In the genomic region with DNA sequence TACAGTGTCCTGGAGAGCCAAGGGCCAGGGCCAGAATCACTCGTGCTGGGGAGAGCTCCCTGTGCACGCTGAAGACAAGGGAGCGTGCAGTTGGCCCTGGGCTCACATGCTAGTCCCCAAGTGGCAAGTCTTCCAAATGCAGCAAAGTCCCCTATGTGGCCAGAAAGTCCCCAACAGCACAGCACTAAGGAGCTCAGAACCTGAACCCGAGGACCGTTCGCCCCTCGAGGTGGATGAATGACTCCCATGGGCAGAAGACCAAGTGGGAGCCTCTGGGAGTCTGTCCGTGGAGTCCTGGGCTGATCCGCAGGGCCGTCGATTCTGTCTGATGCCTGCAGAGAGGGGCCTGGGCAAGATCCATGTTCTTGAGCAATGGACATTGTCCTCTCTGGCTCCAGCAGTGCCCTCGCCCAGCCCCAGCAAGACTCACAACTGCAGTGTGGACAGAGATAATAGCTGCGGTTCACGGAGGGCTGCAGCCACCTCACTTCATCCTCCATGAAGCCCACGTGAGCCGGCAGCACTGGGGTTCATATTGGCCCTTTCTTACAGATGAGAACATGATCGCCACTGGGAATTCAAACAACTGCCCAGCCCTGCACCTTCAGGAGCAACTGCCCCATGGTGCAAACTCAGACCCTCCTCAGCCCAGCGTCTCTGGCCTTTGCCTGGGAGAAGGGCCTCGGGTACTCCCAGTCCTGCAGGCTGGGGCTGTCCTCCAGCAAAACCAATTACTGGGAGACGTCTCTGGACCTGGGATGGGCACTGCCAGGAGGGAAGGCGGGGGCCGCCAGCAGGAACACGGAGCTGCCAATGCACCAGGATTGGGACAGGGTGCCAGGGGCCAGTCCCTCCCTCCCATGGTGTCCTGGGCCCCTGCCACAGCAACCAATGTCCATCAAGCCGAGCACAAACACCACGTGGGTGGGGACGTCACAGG, we compare ENCODE assay signal across 19 cellular contexts.
DNase-seq lines count a peak whose midpoint lies in the region; ATAC-seq and TF ChIP-seq lines count a peak whose summit lies in the region.
"Had no signal": no experiment of that assay in that cellular context is flagged by ENCODE, and none has a peak within 500 bp of the region (broad histone marks: within the 10 kb centered on the region; RNA-seq: fewer than 3 reads in every experiment).

No MANE protein-coding gene starts in this region.

- H3K36me3 ChIP-seq in RWPE2 (ENCODE audit: low read depth) (no peaks in the 10 kb centered on the region), upper lobe of right lung (no peaks in the 10 kb centered on the region)
- H3K36me3 ChIP-seq: SJSA1 had no signal

- peak in 2 of 3 donors; percentile 35 to 43 for DNase-seq in right cardiac atrium
- no peak for DNase-seq in left ventricle myocardium superior
- peak; percentile 44 for DNase-seq in RWPE2 (ENCODE audit: low spot score)
- DNase-seq in mesenteric fat pad (ENCODE audit: low spot score) = peak; percentile 67
- DNase-seq in upper lobe of right lung = peak; percentile 52
- DNase-seq in amygdala (lab: John Stamatoyannopoulos, UW) = no peak
- no peak for DNase-seq in type B pancreatic cell (ENCODE audit: extremely low spot score, unreplicated experiment)
- DNase-seq: C1 segment of cervical spinal cord, DMS53, KG1, NCI-H1436, NCI-H2029, NCI-H345, NCI-H524 treated with DMSO at 0.1 percent for 48 hours, PC-3 had no signal

- peaks cover 11% of the 10 kb centered on the region for H3K4me1 Mint-ChIP-seq in type B pancreatic cell (ENCODE audit: unreplicated experiment)

- H3K9me3 Mint-ChIP-seq in type B pancreatic cell = no peaks in the 10 kb centered on the region
- H3K9me3 Mint-ChIP-seq: CD8-positive, alpha-beta memory T cell had no signal

- WGBS in right cardiac atrium = 83% methylated on average over 26 of the region's 26 CpGs

- H3K27ac Mint-ChIP-seq in type B pancreatic cell = no peak overlapping the region

- H3K4me3 Mint-ChIP-seq in type B pancreatic cell = no peak overlapping the region
- H3K4me3 Mint-ChIP-seq: CD8-positive, alpha-beta memory T cell had no signal

- H3K27ac ChIP-seq in right cardiac atrium (ENCODE audit: low read length) (no peak overlapping the region), RWPE2 (ENCODE audit: poor library complexity, severe bottlenecking) (no peak overlapping the region), upper lobe of right lung (no peak overlapping the region)
- H3K27ac ChIP-seq: RWPE1, SJSA1 had no signal

- H3K4me1 ChIP-seq in right cardiac atrium (ENCODE audit: control insufficient read depth, insufficient read depth, low read length) (no peaks in the 10 kb centered on the region), RWPE2 (ENCODE audit: insufficient read depth, poor library complexity, severe bottlenecking) (no peaks in the 10 kb centered on the region), upper lobe of right lung (peaks cover 9% of the 10 kb centered on the region)
- H3K4me1 ChIP-seq: SJSA1 had no signal

- no peak for TF ChIP-seq CTCF in RWPE2 (IDR thresholded peaks at IDR 0.05; ENCODE audit: poor library complexity, severe bottlenecking)
- TF ChIP-seq CTCF in upper lobe of right lung (IDR thresholded peaks at IDR 0.05) = no peak
- no peak for TF ChIP-seq CTCF in type B pancreatic cell (conservative IDR thresholded peaks at IDR 0.05)

- H3K9me3 ChIP-seq in right cardiac atrium (ENCODE audit: control insufficient read depth, low read length) (no peaks in the 10 kb centered on the region), RWPE2 (ENCODE audit: severe bottlenecking) (no peaks in the 10 kb centered on the region), upper lobe of right lung (no peaks in the 10 kb centered on the region)
- H3K9me3 ChIP-seq: SJSA1 had no signal

- no peaks in the 10 kb centered on the region for H3K36me3 Mint-ChIP-seq in type B pancreatic cell
- H3K36me3 Mint-ChIP-seq: CD8-positive, alpha-beta memory T cell had no signal

- peaks cover 24% of the 10 kb centered on the region for H3K27me3 Mint-ChIP-seq in type B pancreatic cell

- H3K4me3 ChIP-seq in right cardiac atrium (ENCODE audit: low read length) (no peak overlapping the region), RWPE2 (ENCODE audit: severe bottlenecking) (no peak overlapping the region), upper lobe of right lung (no peak overlapping the region)
- H3K4me3 ChIP-seq: SJSA1 had no signal

- ATAC-seq in right cardiac atrium (no peak), left ventricle myocardium superior (no peak), RWPE2 (ENCODE audit: low read depth) (no peak), upper lobe of right lung (no peak), HG02884 (IDR thresholded peaks at IDR 0.05; ENCODE audit: unreplicated experiment) (no peak)
- ATAC-seq: PC-3 had no signal

- no peaks in the 10 kb centered on the region for H3K27me3 ChIP-seq in right cardiac atrium (ENCODE audit: control insufficient read depth, insufficient read depth)
- H3K27me3 ChIP-seq in RWPE2 (ENCODE audit: insufficient read depth, poor library complexity, severe bottlenecking) = no peaks in the 10 kb centered on the region
- peaks cover 12% of the 10 kb centered on the region for H3K27me3 ChIP-seq in upper lobe of right lung

- intact Hi-C loops in right cardiac atrium (cut with DNase I) (loop anchor here (5.0 to 10.0 kb wide), 6 partner anchors 111 to 1841 kb away; no protein-coding TSS in a partner anchor), left ventricle myocardium superior (cut with micrococcal nuclease) (loop anchor here (5.0 kb wide), 1 partner anchor 236 kb away; no protein-coding TSS in a partner anchor), upper lobe of right lung (cut with DNase I) (loop anchor here (10.0 kb wide), 1 partner anchor 234 kb away; no protein-coding TSS in a partner anchor)

Comparison
In these comparisons a context has a peak if more than half of its experiments do, and no peak if none do; other contexts are left out.
1. DNase-seq: peak in right cardiac atrium (2 of 3), RWPE2 (single experiment), mesenteric fat pad (single experiment) and upper lobe of right lung (single experiment); none in left ventricle myocardium superior (single experiment), amygdala (0 of 56) and type B pancreatic cell (single experiment).